ENCODE assay signal across 8 cellular contexts in genomic region chr1:31669786-31670582, GRCh38. TPM values are rescaled to one million over a fixed set of nuclear protein-coding genes. Genes with fewer than 3 reads are reported as not detected.
A peak's percentile ranks its signal among the peaks of the same experiment; 100 is the strongest.
DNase-seq lines count a peak whose midpoint lies in the region; ATAC-seq, FAIRE-seq and TF ChIP-seq lines count a peak whose summit lies in the region.

No MANE protein-coding gene starts in this region.

- peak; percentile 59 to 73 for ATAC-seq in lower lobe of right lung

- FAIRE-seq in GM12891 (lab: Jason Lieb, UNC), result no peak

- DNase-seq in Calu3 (peak; percentile 83), NCI-H1436 (lab: John Stamatoyannopoulos, UW) (peak; percentile 75), coronary artery (ENCODE audit: low spot score) (peak; percentile 91), lower lobe of right lung (peak; percentile 85), suprapubic skin (ENCODE audit: low spot score in 2 of 2) (peak in 1 of 2 donors; percentile 81), GM03348 (ENCODE audit: low spot score) (no peak), GM12891 (ENCODE audit: insufficient read length, low spot score) (no peak)

- H3K36me3 ChIP-seq in lower lobe of right lung (no peaks in the 10 kb centered on the region), suprapubic skin (peaks cover 16% of the 10 kb centered on the region)

- H3K9me3 Mint-ChIP-seq in Calu3 (ENCODE audit: low read depth, unreplicated experiment), result no peaks in the 10 kb centered on the region

- H3K4me1 Mint-ChIP-seq in Calu3 (ENCODE audit: low read depth, unreplicated experiment), result peaks cover 34% of the 10 kb centered on the region

- TF ChIP-seq CTCF in Calu3 (IDR thresholded peaks at IDR 0.05; ENCODE audit: unreplicated experiment), result peak; percentile 32
- TF ChIP-seq CTCF in VCaP (conservative IDR thresholded peaks at IDR 0.05), result peak; percentile 35
- TF ChIP-seq CTCF in coronary artery (IDR thresholded peaks at IDR 0.05), result no peak
- TF ChIP-seq CTCF in lower lobe of right lung (IDR thresholded peaks at IDR 0.05), result no peak
- TF ChIP-seq CTCF in suprapubic skin (IDR thresholded peaks at IDR 0.05), result no peak

- peaks cover 36% of the 10 kb centered on the region for H3K27me3 Mint-ChIP-seq in Calu3 (ENCODE audit: unreplicated experiment)

- H3K27ac Mint-ChIP-seq in Calu3 (ENCODE audit: unreplicated experiment), result peak overlapping the region; percentile 52

- TF ChIP-seq POLR2A in suprapubic skin (IDR thresholded peaks at IDR 0.05) (no peak), GM12891 (IDR thresholded peaks at IDR 0.05; ENCODE audit: low read depth, low read length) (no peak)

- H3K27me3 ChIP-seq in lower lobe of right lung (ENCODE audit: low read depth), result no peaks in the 10 kb centered on the region
- no peaks in the 10 kb centered on the region for H3K27me3 ChIP-seq in suprapubic skin

- H3K4me3 Mint-ChIP-seq in Calu3 (ENCODE audit: low read depth, unreplicated experiment), result peak overlapping the region; percentile 64

- H3K36me3 Mint-ChIP-seq in Calu3 (ENCODE audit: insufficient read depth, unreplicated experiment), result peaks cover 19% of the 10 kb centered on the region

- H3K4me3 ChIP-seq in coronary artery, result peak overlapping the region; percentile 59
- peak overlapping the region; percentile 28 for H3K4me3 ChIP-seq in lower lobe of right lung
- peak overlapping the region; percentile 19 for H3K4me3 ChIP-seq in suprapubic skin

- no TSS peak for BruUV-seq in Calu3 (replicated peaks; lab: Mats Ljungman, UMichigan)

- 15% methylated on average over 26 of the region's 29 CpGs for WGBS in suprapubic skin

- no peak for TF ChIP-seq EP300 in suprapubic skin (IDR thresholded peaks at IDR 0.05)

- CTCF ChIA-PET in Calu3 (lab: Charles Lee), result interaction anchor here (0.5 to 2.0 kb wide), 14 partner anchors 8 to 1384 kb away, joined by 3 to 21 read pairs (median 4); no protein-coding TSS in a partner anchor

- H3K27ac ChIP-seq in VCaP (peak overlapping the region; percentile 85), coronary artery (peak overlapping the region; percentile 67 to 86), lower lobe of right lung (peak overlapping the region; percentile 41), suprapubic skin (peak overlapping the region; percentile 16)

- intact Hi-C loops in Calu3 (cut with micrococcal nuclease; ENCODE audit: unreplicated experiment) (no loop called here), lower lobe of right lung (cut with DNase I) (no loop called here)

- H3K9me3 ChIP-seq in lower lobe of right lung (no peaks in the 10 kb centered on the region), suprapubic skin (no peaks in the 10 kb centered on the region)

- H3K4me1 ChIP-seq in lower lobe of right lung (peaks cover 27% of the 10 kb centered on the region), suprapubic skin (peaks cover 60% of the 10 kb centered on the region)

TF ChIP-seq in GM12891, 5 proteins besides CTCF, POLR2A, EP300 and RAD21:
- TF ChIP-seq PAX5 (IDR thresholded peaks at IDR 0.05; ENCODE audit: insufficient read depth, low read length, severe bottlenecking), result no peak
- no peak for TF ChIP-seq POU2F2 (IDR thresholded peaks at IDR 0.05; ENCODE audit: low read depth, low read length)
- TF ChIP-seq TAF1 (IDR thresholded peaks at IDR 0.05; ENCODE audit: low read depth, low read length), result no peak
- no peak for TF ChIP-seq POLR2AphosphoS5 (IDR thresholded peaks at IDR 0.05; ENCODE audit: low read depth, low read length)
- TF ChIP-seq SPI1 (IDR thresholded peaks at IDR 0.05; ENCODE audit: low read depth, low read length), result no peak

RNA-seq across cellular contexts. Expression of gene PEF1, which starts 25.3 kb away (rescaled TPM):
- total RNA-seq in Calu3 (2022), result 61.5 and 65.2 TPM in 2 replicates
- total RNA-seq in lower lobe of right lung, result 61.6 TPM
- 100 to 1,000 TPM in 3 of 4 donors, 10 to 100 TPM in 1; 97.9 to 117 (median 103) TPM for total RNA-seq in suprapubic skin
- 49.8 TPM for polyA plus RNA-seq in GM12891 (2012; ENCODE audit: low read depth, missing spikeins)

RNA-seq across cellular contexts. Expression of gene COL16A1, which starts 33.8 kb away (rescaled TPM):
- total RNA-seq in Calu3 (2022) (3.8 and 9.2 TPM in 2 replicates), lower lobe of right lung (11.8 TPM), suprapubic skin (100 to 1,000 TPM in 2 of 4 donors, 10 to 100 TPM in 2; 41.6 to 188 (median 93.1) TPM)
- 3.4 TPM for polyA plus RNA-seq in GM12891 (2012; ENCODE audit: low read depth, missing spikeins)

RNA-seq across cellular contexts. Expression of gene HCRTR1, which starts 52.5 kb away (rescaled TPM):
- total RNA-seq in Calu3 (2022) (not detected in 2 replicates), lower lobe of right lung (not detected), suprapubic skin (not detected)
- polyA plus RNA-seq in GM12891 (2012; ENCODE audit: low read depth, missing spikeins), result not detected

Comparison
In these comparisons a context has a peak if more than half of its experiments do, and no peak if none do; other contexts are left out.
1. DNase-seq: peak in Calu3 (single experiment), NCI-H1436 (single experiment), coronary artery (single experiment) and lower lobe of right lung (single experiment); none in GM03348 (single experiment) and GM12891 (single experiment).
2. CTCF ChIP-seq: peak in Calu3 (single experiment) and VCaP (single experiment); none in coronary artery (single experiment), lower lobe of right lung (single experiment) and suprapubic skin (0 of 2).
3. H3K27ac ChIP-seq: peak in every context shown above with its lines; median percentile 85 in VCaP; 76 in coronary artery; 41 in lower lobe of right lung; 16 in suprapubic skin.
4. Peak in every context shown above with its lines, with median percentiles within 50 percentile points of each other: H3K4me3 ChIP-seq.